8 cellular contexts compared by ENCODE assay signal in genomic region chr9:95875305-95876137, GRCh38. TPM values are rescaled to one million over a fixed set of nuclear protein-coding genes. Genes with fewer than 3 reads are reported as not detected.
A peak's percentile ranks its signal among the peaks of the same experiment; 100 is the strongest.
DNase-seq lines count a peak whose midpoint lies in the region; ATAC-seq and TF ChIP-seq lines count a peak whose summit lies in the region.

A gene with protein sequence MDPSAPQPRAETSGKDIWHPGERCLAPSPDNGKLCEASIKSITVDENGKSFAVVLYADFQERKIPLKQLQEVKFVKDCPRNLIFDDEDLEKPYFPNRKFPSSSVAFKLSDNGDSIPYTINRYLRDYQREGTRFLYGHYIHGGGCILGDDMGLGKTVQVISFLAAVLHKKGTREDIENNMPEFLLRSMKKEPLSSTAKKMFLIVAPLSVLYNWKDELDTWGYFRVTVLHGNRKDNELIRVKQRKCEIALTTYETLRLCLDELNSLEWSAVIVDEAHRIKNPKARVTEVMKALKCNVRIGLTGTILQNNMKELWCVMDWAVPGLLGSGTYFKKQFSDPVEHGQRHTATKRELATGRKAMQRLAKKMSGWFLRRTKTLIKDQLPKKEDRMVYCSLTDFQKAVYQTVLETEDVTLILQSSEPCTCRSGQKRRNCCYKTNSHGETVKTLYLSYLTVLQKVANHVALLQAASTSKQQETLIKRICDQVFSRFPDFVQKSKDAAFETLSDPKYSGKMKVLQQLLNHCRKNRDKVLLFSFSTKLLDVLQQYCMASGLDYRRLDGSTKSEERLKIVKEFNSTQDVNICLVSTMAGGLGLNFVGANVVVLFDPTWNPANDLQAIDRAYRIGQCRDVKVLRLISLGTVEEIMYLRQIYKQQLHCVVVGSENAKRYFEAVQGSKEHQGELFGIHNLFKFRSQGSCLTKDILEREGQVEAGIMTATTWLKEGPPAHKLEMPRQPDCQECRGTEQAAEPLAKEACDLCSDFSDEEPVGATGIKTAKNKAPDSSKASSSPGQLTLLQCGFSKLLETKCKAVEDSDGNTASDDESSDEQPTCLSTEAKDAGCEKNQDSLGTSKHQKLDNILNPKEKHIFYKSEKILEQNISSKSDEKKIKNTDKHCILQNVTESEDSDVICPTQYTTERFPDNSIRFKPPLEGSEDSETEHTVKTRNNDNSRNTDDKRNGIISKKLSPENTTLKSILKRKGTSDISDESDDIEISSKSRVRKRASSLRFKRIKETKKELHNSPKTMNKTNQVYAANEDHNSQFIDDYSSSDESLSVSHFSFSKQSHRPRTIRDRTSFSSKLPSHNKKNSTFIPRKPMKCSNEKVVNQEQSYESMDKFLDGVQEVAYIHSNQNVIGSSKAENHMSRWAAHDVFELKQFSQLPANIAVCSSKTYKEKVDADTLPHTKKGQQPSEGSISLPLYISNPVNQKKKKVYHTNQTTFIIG (N-terminal part only) (plus strand): TSS chr9:95875691. CDS start chr9:95876039, 348 bp downstream.

- H3K79me2 ChIP-seq in PC-9 (ENCODE audit: low read depth): peaks cover 36% of the 10 kb centered on the region

- DNase-seq in DMS79 (lab: John Stamatoyannopoulos, UW): peak; percentile 85
- DNase-seq in Jurkat, Clone E6-1 (ENCODE audit: low read depth, low spot score): peak; percentile 97
- DNase-seq in PC-9: peak; percentile 93 to 96
- DNase-seq in activated T-cell treated with anti-CD3 and anti-CD28 coated beads for 4 hours: peak; percentile 79
- DNase-seq in epithelial cell of prostate (ENCODE audit: low read depth, low spot score): peak; percentile 85
- DNase-seq in mucosa of gallbladder (ENCODE audit: low spot score): peak; percentile 96
- peak; percentile 86 for DNase-seq in stimulated activated CD8-positive, alpha-beta memory T cell treated with anti-CD3 and anti-CD28 coated beads, Interleukin-7, amount 100 ng/mL, for 24 hours (ENCODE audit: low read depth)

- H3K4me1 ChIP-seq in PC-9 (replicated peaks; ENCODE audit: insufficient read depth): peaks cover 11% of the 10 kb centered on the region

- TF ChIP-seq CTCF in PC-9 (conservative IDR thresholded peaks at IDR 0.05): no peak

- no peak within 1 kb of the TSS for H3K4me3 ChIP-seq in Jurkat, Clone E6-1 (ENCODE audit: low read length)
- H3K4me3 ChIP-seq in PC-9: no peak within 1 kb of the TSS; the same call in 1 of the 2 replicates

- H3K27ac ChIP-seq in PC-9 (no peak within 1 kb of the TSS; the same call in 1 of the 2 replicates), epithelial cell of prostate (no peak within 1 kb of the TSS)

- CTCF ChIA-PET in PC-9 (lab: Charles Lee): interaction anchor here (0.6 kb wide), 1 partner anchor 415 kb away, joined by 3 read pairs; no protein-coding TSS in a partner anchor

- H3F3A ChIP-seq in PC-9 (ENCODE audit: insufficient read depth, low read depth): peaks cover 11% of the 10 kb centered on the region; the same call in 1 of the 2 replicates

- ATAC-seq in GM21786 (IDR thresholded peaks at IDR 0.05; ENCODE audit: unreplicated experiment): peak; percentile 85

- H3K9me3 ChIP-seq in PC-9 (ENCODE audit: insufficient read depth, low read depth): no peaks in the 10 kb centered on the region

- no peaks in the 10 kb centered on the region for H3K27me3 ChIP-seq in PC-9 (ENCODE audit: insufficient read depth, low read depth)

- no peaks in the 10 kb centered on the region for H3K9me2 ChIP-seq in PC-9 (ENCODE audit: insufficient read depth)

- H3K4me2 ChIP-seq in PC-9: no peak within 1 kb of the TSS; the same call in none of the 2 replicates

- intact Hi-C loops in PC-9 (cut with micrococcal nuclease; ENCODE audit: unreplicated experiment): loop anchor here (1.0 to 5.0 kb wide), 6 partner anchors 18 to 368 kb away; no protein-coding TSS in a partner anchor

- H3K36me3 ChIP-seq in PC-9 (ENCODE audit: low read depth): 0 out of 2 replicates have a peak, but pooled peaks cover 4% of the 10 kb centered on the region

- BruUV-seq in PC-9 (replicated peaks; lab: Mats Ljungman, UMichigan): TSS peak; percentile 61

- POLR2A ChIA-PET in PC-9 (lab: Charles Lee; ENCODE audit: unreplicated experiment): interaction anchor here (0.6 to 1.0 kb wide), 6 partner anchors 9 to 1224 kb away, joined by 3 to 9 read pairs (median 6); no protein-coding TSS in a partner anchor

- H2AFZ ChIP-seq in PC-9: no peak within 1 kb of the TSS; the same call in 1 of the 2 replicates

- H4K20me1 ChIP-seq in PC-9 (ENCODE audit: insufficient read depth): peaks cover 7% of the 10 kb centered on the region; the same call in 1 of the 2 replicates

RNA-seq across cellular contexts. Expression of the gene that starts here (rescaled TPM):
- polyA plus RNA-seq in Jurkat, Clone E6-1 (2012; ENCODE audit: insufficient read depth, insufficient read length): 11.9 TPM
- total RNA-seq in PC-9 (2021) (38.1 and 41.4 TPM in 2 replicates), mucosa of gallbladder (36.6 TPM)
